Comparison of ENCODE assay signal across 9 cellular contexts in genomic region chr17:7041607-7042506, GRCh38. TPM values are rescaled to one million over a fixed set of nuclear protein-coding genes. Genes with fewer than 3 reads are reported as not detected.
DNase-seq lines count a peak whose midpoint lies in the region; ATAC-seq, FAIRE-seq and TF ChIP-seq lines count a peak whose summit lies in the region.
"Had no signal": no experiment of that assay in that cellular context is flagged by ENCODE, and none has a peak within 500 bp of the region (broad histone marks: within the 10 kb centered on the region; RNA-seq: fewer than 3 reads in every experiment).

No MANE protein-coding gene starts in this region.

- intact Hi-C loops in left cardiac atrium (cut with DNase I) = no loop called here
- intact Hi-C loops in ascending aorta (cut with DNase I) = no loop called here

- peak overlapping the region in 1 of 2 donors; percentile 43 for H3K4me3 ChIP-seq in ascending aorta

- peaks cover 7% of the 10 kb centered on the region for H3K27me3 ChIP-seq in ascending aorta

- no peak for TF ChIP-seq CTCF in ascending aorta (IDR thresholded peaks at IDR 0.05)

- DNase-seq in GM12891 (ENCODE audit: insufficient read length, low spot score) (no peak), left cardiac atrium (no peak), retina (peak; percentile 19), GF-D8 (lab: John Stamatoyannopoulos, UW) (no peak), ascending aorta (ENCODE audit: low spot score in 2 of 2) (no peak), kidney glomerular epithelial cell (lab: John Stamatoyannopoulos, UW) (no peak)
- peak; percentile 81 for DNase-seq in activated CD8-positive, alpha-beta memory T cell treated with anti-CD3 and anti-CD28 coated beads for 24 hours

- ATAC-seq in left cardiac atrium (peak; percentile 8 to 17), HG03159 (IDR thresholded peaks at IDR 0.05; ENCODE audit: unreplicated experiment) (no peak)

- peaks cover 12 to 22% of the 10 kb centered on the region in 2 donors for H3K4me1 ChIP-seq in ascending aorta

- H3K36me3 ChIP-seq in ascending aorta = no peaks in the 10 kb centered on the region

- no peak overlapping the region for H3K27ac ChIP-seq in ascending aorta

- no peak for TF ChIP-seq POLR2A in GM12891 (IDR thresholded peaks at IDR 0.05; ENCODE audit: low read depth, low read length)

- H3K9me3 ChIP-seq in ascending aorta = no peaks in the 10 kb centered on the region

- FAIRE-seq in GM12891 (lab: Jason Lieb, UNC) = peak; percentile 78

TF ChIP-seq in GM12891, 5 proteins besides CTCF, POLR2A, EP300 and RAD21:
- no peak for TF ChIP-seq POU2F2 (IDR thresholded peaks at IDR 0.05; ENCODE audit: low read depth, low read length)
- TF ChIP-seq PAX5 (IDR thresholded peaks at IDR 0.05; ENCODE audit: insufficient read depth, low read length, severe bottlenecking) = peak; percentile 72

RNA-seq across cellular contexts. Expression of gene SLC16A11, which starts 2.0 kb away (rescaled TPM):
- polyA plus RNA-seq in GM12891 (2012; ENCODE audit: low read depth, missing spikeins) = 2.0 TPM
- total RNA-seq in left cardiac atrium (1 to 10 TPM; 2.5 to 3.5 TPM), ascending aorta (not detected)
- polyA plus RNA-seq: neural cell had no signal

RNA-seq across cellular contexts. Expression of gene SLC16A13, which starts 6.0 kb away (rescaled TPM):
- 3.4 TPM for polyA plus RNA-seq in GM12891 (2012; ENCODE audit: low read depth, missing spikeins)
- total RNA-seq in left cardiac atrium (1 to 10 TPM; 1.2 to 1.8 TPM), ascending aorta (1.5 TPM)
- polyA plus RNA-seq: neural cell had no signal

RNA-seq across cellular contexts. Expression of gene BCL6B, which starts 19.0 kb away (rescaled TPM):
- 0.36 TPM for polyA plus RNA-seq in GM12891 (2012; ENCODE audit: low read depth, missing spikeins)
- total RNA-seq in left cardiac atrium = 10 to 100 TPM; 14.1 to 19.8 TPM
- total RNA-seq in ascending aorta = 16.4 TPM
- polyA plus RNA-seq: neural cell had no signal

RNA-seq across cellular contexts. Expression of gene RNASEK, which starts 29.4 kb away (rescaled TPM):
- 303 TPM for polyA plus RNA-seq in GM12891 (2012; ENCODE audit: low read depth, missing spikeins)
- 100 to 1,000 TPM; 174 to 198 TPM for total RNA-seq in left cardiac atrium
- total RNA-seq in ascending aorta = 156 TPM

RNA-seq across cellular contexts. Expression of gene CLEC10A, which starts 38.2 kb away (rescaled TPM):
- not detected for polyA plus RNA-seq in GM12891 (2012; ENCODE audit: low read depth, missing spikeins)
- total RNA-seq in left cardiac atrium (10 to 100 TPM in 1 of 2 donors, 1 to 10 TPM in 1; 6.6 to 13.4 TPM), ascending aorta (29.8 TPM)
- polyA plus RNA-seq: neural cell had no signal

Comparison
In these comparisons a context has a peak if more than half of its experiments do, and no peak if none do; other contexts are left out.
1. DNase-seq: peak in activated CD8-positive, alpha-beta memory T cell treated with anti-CD3 and anti-CD28 coated beads for 24 hours (single experiment) and retina (single experiment); none in GM12891 (single experiment), left cardiac atrium (single experiment), GF-D8 (single experiment), ascending aorta (0 of 2) and kidney glomerular epithelial cell (single experiment).